Comparison of ENCODE assay signal across 13 cellular contexts in the genomic region with DNA sequence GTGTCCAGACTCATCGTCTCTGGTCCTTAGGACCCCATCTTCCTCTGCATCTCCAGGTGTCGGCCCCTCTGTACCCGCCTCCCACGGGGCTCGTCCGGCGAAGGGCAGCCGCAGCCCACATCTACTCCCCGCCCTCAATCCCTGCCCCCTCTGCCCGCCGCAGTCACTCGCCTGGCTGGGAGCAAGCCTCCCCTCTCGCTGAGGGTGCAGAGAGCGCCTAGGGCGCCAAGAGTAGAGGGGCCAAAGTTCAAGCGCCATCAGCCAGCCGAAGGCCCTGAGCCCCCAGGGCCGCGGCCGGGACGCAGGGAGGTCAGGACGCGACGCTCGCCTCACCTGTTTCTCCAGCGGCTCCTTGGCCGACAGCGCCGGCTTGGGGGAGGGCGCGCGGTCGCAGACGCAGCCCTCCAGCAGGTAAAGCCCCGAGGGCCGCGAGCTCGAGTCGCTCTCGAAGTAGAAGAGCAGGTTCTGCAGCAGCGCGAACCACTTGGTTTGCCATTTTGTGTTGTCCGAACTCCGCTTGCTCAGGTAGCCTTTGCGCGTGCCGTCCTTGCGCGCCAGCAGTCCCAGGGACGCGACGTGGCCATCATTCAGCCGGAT. TPM values are rescaled to one million over a fixed set of nuclear protein-coding genes. Genes with fewer than 3 reads are reported as not detected.
DNase-seq lines count a peak whose midpoint lies in the region; ATAC-seq, FAIRE-seq and TF ChIP-seq lines count a peak whose summit lies in the region.
"Had no signal": no experiment of that assay in that cellular context is flagged by ENCODE, and none has a peak within 500 bp of the region (broad histone marks: within the 10 kb centered on the region; RNA-seq: fewer than 3 reads in every experiment).

No MANE protein-coding gene starts in this region.

- H3K23me2 ChIP-seq in H9 (ENCODE audit: insufficient read length, low read depth, low read length, poor library complexity, severe bottlenecking): peaks cover 27% of the 10 kb centered on the region

- H3K14ac ChIP-seq in H9 (ENCODE audit: insufficient read depth, low read length) (no peak overlapping the region), neuronal stem cell (ENCODE audit: low read length) (no peak overlapping the region)

- no peak for TF ChIP-seq POLR2A in A549 (IDR thresholded peaks at IDR 0.05; ENCODE audit: low read length)
- TF ChIP-seq POLR2A in esophagus muscularis mucosa (IDR thresholded peaks at IDR 0.05; ENCODE audit: low read depth): no peak

- H4K5ac ChIP-seq in H9 (ENCODE audit: insufficient read length, low read depth, low read length): no peak overlapping the region

- 23% methylated on average over 36 of the region's 53 CpGs for WGBS in A549 (ENCODE audit: missing lambda C conversion rate)
- WGBS in H9 (ENCODE audit: extremely low coverage, insufficient read length, low lambda C conversion rate): no CpG with 5 or more reads among the region's 53 CpGs
- WGBS in esophagus muscularis mucosa: 1% methylated on average over 18 of the region's 53 CpGs
- no CpG with 5 or more reads among the region's 53 CpGs for WGBS in neuronal stem cell (ENCODE audit: extremely low coverage in 2 of 2, insufficient read length in 2 of 2, insufficient replicate concordance in 1 of 2), 2 donors

- H3K4me3 ChIP-seq in A549: peak overlapping the region; percentile 39; the same call in 2 of the 3 replicates
- peak overlapping the region; percentile 25 to 42 (median 33) for H3K4me3 ChIP-seq in esophagus muscularis mucosa
- H3K4me3 ChIP-seq in neuronal stem cell (ENCODE audit: low read length in 2 of 2): peak overlapping the region in 1 of 2 donors; percentile 17

- H3K4me1 ChIP-seq in A549: peaks cover 17% of the 10 kb centered on the region
- no peaks in the 10 kb centered on the region for H3K4me1 ChIP-seq in H9 (ENCODE audit: insufficient read depth, low read length)
- peaks cover 18 to 29% (median 26%) of the 10 kb centered on the region in 4 donors for H3K4me1 ChIP-seq in esophagus muscularis mucosa
- peaks cover 0 to 3% of the 10 kb centered on the region in 2 donors for H3K4me1 ChIP-seq in neuronal stem cell (ENCODE audit: control insufficient read depth in 2 of 2, insufficient read depth in 1 of 2, low read depth in 1 of 2, low read length in 2 of 2)

- H3K27ac ChIP-seq in A549: no peak overlapping the region
- no peak overlapping the region for H3K27ac ChIP-seq in H9 (ENCODE audit: insufficient read length, low read depth, low read length)
- no peak overlapping the region for H3K27ac ChIP-seq in esophagus muscularis mucosa (replicated peaks in 1 of 4)
- H3K27ac ChIP-seq in neuronal stem cell (replicated peaks; ENCODE audit: low read length): no peak overlapping the region

- H2AK5ac ChIP-seq in H9 (ENCODE audit: insufficient read length, low read length) (no peak overlapping the region), neuronal stem cell (ENCODE audit: low read depth, low read length) (no peak overlapping the region)

- H3T11ph ChIP-seq in H9 (ENCODE audit: low read length): no peak overlapping the region

- H3K79me2 ChIP-seq in H9 (ENCODE audit: insufficient read depth, low read length): no peaks in the 10 kb centered on the region

- no peak overlapping the region for H2BK20ac ChIP-seq in H9 (ENCODE audit: low read depth, low read length, poor library complexity, severe bottlenecking)

- H3K9me3 ChIP-seq in A549 (no peaks in the 10 kb centered on the region), H9 (ENCODE audit: control insufficient read depth, low read depth, low read length) (no peaks in the 10 kb centered on the region), esophagus muscularis mucosa (no peaks in the 10 kb centered on the region), neuronal stem cell (replicated peaks in 1 of 2; ENCODE audit: control insufficient read depth in 2 of 2, insufficient read depth in 1 of 2, low read depth in 1 of 2, low read length in 2 of 2) (peaks cover 0 to 6% of the 10 kb centered on the region in 2 donors)

- H3K23ac ChIP-seq in H9 (ENCODE audit: insufficient read length, low read depth, low read length) (no peak overlapping the region), neuronal stem cell (ENCODE audit: low read depth, low read length, poor library complexity) (peak overlapping the region; percentile 94)

- H3K27me3 Mint-ChIP-seq in H9 (ENCODE audit: low read depth): peaks cover 100% of the 10 kb centered on the region

- CTCF ChIA-PET in A549 (lab: Yijun Ruan, JAX): interaction anchor here (1.6 kb wide), 1 partner anchor 69 kb away, joined by 3 read pairs; no protein-coding TSS in a partner anchor

- peaks cover 9 to 22% of the 10 kb centered on the region in 2 experiments for H3K4me1 Mint-ChIP-seq in H9

- H3K4me3 Mint-ChIP-seq in H9: peak overlapping the region; percentile 69 to 90

- H3K56ac ChIP-seq in H9 (ENCODE audit: insufficient read length, low read depth, low read length): no peak overlapping the region

- H3K9me3 Mint-ChIP-seq in H9: peaks cover 5 to 7% of the 10 kb centered on the region in 2 experiments; a peak in 3 of 5 replicates
- H3K9me3 Mint-ChIP-seq: activated T-cell treated with anti-CD3 and anti-CD28 coated beads, Interleukin-2, amount 50 U/mL, for 24 hours; stimulated activated naive CD8-positive, alpha-beta T cell treated with anti-CD3 and anti-CD28 coated beads, Interleukin-15, amount 100 ng/mL, for 72 hours; T-cell had no signal

- H3K18ac ChIP-seq in H9 (ENCODE audit: insufficient read length, low read depth, low read length): no peak overlapping the region
- peak overlapping the region; percentile 71 for H3K18ac ChIP-seq in neuronal stem cell (ENCODE audit: low read length)

- H2BK120ac ChIP-seq in H9 (ENCODE audit: low read depth, low read length, poor library complexity, severe bottlenecking) (no peak overlapping the region), neuronal stem cell (ENCODE audit: low read depth, low read length) (peak overlapping the region; percentile 20)

- TF ChIP-seq EP300 in A549 (IDR thresholded peaks at IDR 0.05) (no peak), esophagus muscularis mucosa (IDR thresholded peaks at IDR 0.05) (no peak)

- H4K20me1 ChIP-seq in H9 (ENCODE audit: control insufficient read depth, insufficient read depth, insufficient read length): peaks cover 4% of the 10 kb centered on the region

- H4K91ac ChIP-seq in H9 (ENCODE audit: insufficient read length, low read depth, low read length) (no peak overlapping the region), neuronal stem cell (ENCODE audit: low read depth, low read length, poor library complexity) (no peak overlapping the region)

- H3K36me3 Mint-ChIP-seq in H9 (ENCODE audit: insufficient read depth in 1 of 3, low read depth in 3 of 3): no peaks in the 10 kb centered on the region; a peak in 2 of 7 replicates
- H3K36me3 Mint-ChIP-seq: T-cell had no signal

- H3K79me1 ChIP-seq in H9 (ENCODE audit: insufficient read depth, low read depth, low read length, poor library complexity, severe bottlenecking): no peaks in the 10 kb centered on the region
- H3K79me1 ChIP-seq in neuronal stem cell (ENCODE audit: low read depth, low read length): no peaks in the 10 kb centered on the region

- H3K36me3 ChIP-seq in esophagus muscularis mucosa: no peaks in the 10 kb centered on the region
- H3K36me3 ChIP-seq in neuronal stem cell (replicated peaks in 1 of 2; ENCODE audit: control insufficient read depth in 2 of 2, insufficient read depth in 2 of 2, low read length in 2 of 2): no peaks in the 10 kb centered on the region

- H2AFZ ChIP-seq in H9 (ENCODE audit: low read length) (no peak overlapping the region), neuronal stem cell (ENCODE audit: low read length) (peak overlapping the region; percentile 56)

- ATAC-seq in A549 (no peak), HG02981 (IDR thresholded peaks at IDR 0.05; ENCODE audit: unreplicated experiment) (no peak), GM21360 (IDR thresholded peaks at IDR 0.05; ENCODE audit: unreplicated experiment) (no peak), GM18519 (IDR thresholded peaks at IDR 0.05; ENCODE audit: low FRiP score, unreplicated experiment) (no peak)
- ATAC-seq: stimulated activated naive CD8-positive, alpha-beta T cell treated with anti-CD3 and anti-CD28 coated beads, Interleukin-15, amount 100 ng/mL, for 72 hours; T-cell had no signal

- FAIRE-seq in A549 (lab: Jason Lieb, UNC): no peak
- FAIRE-seq: islet of Langerhans had no signal

- intact Hi-C loops in esophagus muscularis mucosa (cut with DNase I): no loop called here

- no peak overlapping the region for H4K8ac ChIP-seq in H9 (replicated peaks; ENCODE audit: insufficient read length, low read depth, low read length)
- no peak overlapping the region for H4K8ac ChIP-seq in neuronal stem cell (ENCODE audit: low read depth, low read length)

- H3K4ac ChIP-seq in H9 (ENCODE audit: low read depth, low read length): no peak overlapping the region
- H3K4ac ChIP-seq in neuronal stem cell (ENCODE audit: low read length): no peak overlapping the region

- peak overlapping the region; percentile 87 for H3K4me2 ChIP-seq in A549
- peak overlapping the region; percentile 39 for H3K4me2 ChIP-seq in H9 (ENCODE audit: insufficient read depth, insufficient read length, low read length)
- peak overlapping the region; percentile 79 for H3K4me2 ChIP-seq in neuronal stem cell (ENCODE audit: insufficient read depth, low read length, poor library complexity, severe bottlenecking)

- peaks cover 81% of the 10 kb centered on the region; the same call in 1 of the 2 replicates for H3K27me3 ChIP-seq in H9 (ENCODE audit: insufficient read depth, low read length)
- H3K27me3 ChIP-seq in esophagus muscularis mucosa: peaks cover 0 to 95% (median 27%) of the 10 kb centered on the region in 4 donors
- peaks cover 27 to 93% (median 55%) of the 10 kb centered on the region in 3 experiments for H3K27me3 ChIP-seq in neuronal stem cell (ENCODE audit: control insufficient read depth in 3 of 3, insufficient read depth in 3 of 3, low read depth in 1 of 3, low read length in 3 of 3)

- no peak overlapping the region for H2BK5ac ChIP-seq in H9 (ENCODE audit: insufficient read length, low read length)
- H2BK5ac ChIP-seq in neuronal stem cell (ENCODE audit: low read length): no peak overlapping the region

- H2BK12ac ChIP-seq in H9 (ENCODE audit: insufficient read length, low read depth, low read length) (no peak overlapping the region), neuronal stem cell (ENCODE audit: low read length) (no peak overlapping the region)

- H3K9ac ChIP-seq in H9 (ENCODE audit: extremely low read depth, insufficient read length, low read length): no peak overlapping the region
- H3K9ac ChIP-seq in neuronal stem cell (ENCODE audit: low read depth, low read length, poor library complexity): peak overlapping the region; percentile 61

- no peak overlapping the region for H2BK15ac ChIP-seq in H9 (ENCODE audit: low read depth, low read length)
- H2BK15ac ChIP-seq in neuronal stem cell (ENCODE audit: low read length): no peak overlapping the region

- POLR2A ChIA-PET in A549 (lab: Yijun Ruan, JAX): no interaction called here

- no peak for TF ChIP-seq RAD21 in A549 (conservative IDR thresholded peaks at IDR 0.05 in 1 of 2, IDR thresholded peaks at IDR 0.05 in 1 of 2)

- H3K27ac Mint-ChIP-seq in H9: no peak overlapping the region
- H3K27ac Mint-ChIP-seq: activated T-cell treated with anti-CD3 and anti-CD28 coated beads, Interleukin-2, amount 50 U/mL, for 24 hours; stimulated activated naive CD8-positive, alpha-beta T cell treated with anti-CD3 and anti-CD28 coated beads, Interleukin-15, amount 100 ng/mL, for 72 hours; T-cell had no signal

- TF ChIP-seq CTCF in A549 (IDR thresholded peaks at IDR 0.05) (no peak), H9 (conservative IDR thresholded peaks at IDR 0.05) (no peak), esophagus muscularis mucosa (IDR thresholded peaks at IDR 0.05) (no peak)

- peak in 1 of 2 experiments; percentile 39 for DNase-seq in A549 (ENCODE audit: low read depth in 1 of 2, low spot score in 1 of 2)
- DNase-seq in H9: peak; percentile 58
- no peak for DNase-seq in esophagus muscularis mucosa (ENCODE audit: extremely low spot score)
- peak; percentile 15 for DNase-seq in neuronal stem cell (ENCODE audit: low spot score)
- DNase-seq in stimulated activated CD4-positive, alpha-beta T cell treated with anti-CD3 and anti-CD28 coated beads, Interleukin-4, amount 100 ng/mL, for 4 hours: no peak
- DNase-seq: activated T-cell treated with anti-CD3 and anti-CD28 coated beads, Interleukin-2, amount 50 U/mL, for 24 hours; HCEC 1CT; stimulated activated naive CD8-positive, alpha-beta T cell treated with anti-CD3 and anti-CD28 coated beads, Interleukin-15, amount 100 ng/mL, for 72 hours had no signal

RNA-seq across cellular contexts. Expression of gene RASGRF1, which starts 0.6 kb away (rescaled TPM):
- 0.13 and 0.19 TPM in 2 replicates for polyA plus RNA-seq in A549 (2011; rRNA removed)
- polyA plus RNA-seq in A549 (2012; cell fraction: cytosol; rRNA removed): 0.07 and 0.08 TPM in 2 replicates
- 0.04 and 0.05 TPM in 2 replicates for polyA plus RNA-seq in A549 (2012; cell fraction: nucleus; rRNA removed)
- polyA plus RNA-seq in A549 (2017; fragmentation: RNase III; extraction: RNeasy Plus Mini Kit Qiagen cat#74134 plus additional on column Dnase treatment): 0.07 to 0.26 TPM (median 0.21 TPM) in 3 replicates
- polyA minus RNA-seq in A549 (2011; rRNA and poly(A)+ RNA removed): 0.04 TPM in 1 of 2 replicates, not detected in the other
- 0.33 and 0.48 TPM in 2 replicates for total RNA-seq in H9 (2021)
- total RNA-seq in esophagus muscularis mucosa: under 1 TPM in 2 of 4 donors, not detected in 2; 0.17 to 0.23 TPM
- 0.07 TPM for polyA plus RNA-seq in neuronal stem cell (2013, experiment 1 of 2)
- 0.01 TPM for polyA plus RNA-seq in neuronal stem cell (2013, experiment 2 of 2)

Comparison
In these comparisons a context has a peak if more than half of its experiments do, and no peak if none do; other contexts are left out.
1. DNase-seq: peak in H9 (single experiment) and neuronal stem cell (single experiment); none in esophagus muscularis mucosa (single experiment) and stimulated activated CD4-positive, alpha-beta T cell treated with anti-CD3 and anti-CD28 coated beads, Interleukin-4, amount 100 ng/mL, for 4 hours (0 of 2).
2. Peak in every context shown above with its lines, with median percentiles within 50 percentile points of each other: H3K4me2 ChIP-seq.